Comparison of ENCODE assay signal across 27 cellular contexts in genomic region chr21:46570119-46570518, GRCh38. TPM values are rescaled to one million over a fixed set of nuclear protein-coding genes. Genes with fewer than 3 reads are reported as not detected.
"Had no signal": no experiment of that assay in that cellular context is flagged by ENCODE, and none has a peak within 500 bp of the region (broad histone marks: within the 10 kb centered on the region; RNA-seq: fewer than 3 reads in every experiment).

No MANE protein-coding gene starts in this region.

- H3K4me1 ChIP-seq: breast epithelium, left lung, spleen, upper lobe of left lung had no signal

- H3K27me3 Mint-ChIP-seq: activated CD4-positive, alpha-beta T cell treated with anti-CD3 and anti-CD28 coated beads for 36 hours; activated naive CD8-positive, alpha-beta T cell treated with anti-CD3 and anti-CD28 coated beads for 36 hours had no signal

- H3K27ac Mint-ChIP-seq: activated CD4-positive, alpha-beta T cell treated with anti-CD3 and anti-CD28 coated beads for 36 hours; activated naive CD8-positive, alpha-beta T cell treated with anti-CD3 and anti-CD28 coated beads for 36 hours; mesothelial cell of epicardium; T-helper 1 cell treated with Interleukin-12 subunit alpha and Interleukin-12 subunit beta and Interleukin-4 antibody, amounts not matched to agents 30 μg/mL and 1 μg/mL, for 36 hours; WTC11 had no signal

- H3K4me3 Mint-ChIP-seq: activated CD4-positive, alpha-beta T cell treated with anti-CD3 and anti-CD28 coated beads for 36 hours; activated naive CD8-positive, alpha-beta T cell treated with anti-CD3 and anti-CD28 coated beads for 36 hours; mesothelial cell of epicardium; T-helper 1 cell treated with Interleukin-12 subunit alpha and Interleukin-12 subunit beta and Interleukin-4 antibody, amounts not matched to agents 30 μg/mL and 1 μg/mL, for 36 hours; WTC11 had no signal

- H3K27me3 ChIP-seq: breast epithelium, left lung, spleen, upper lobe of left lung had no signal

- H3K4me1 Mint-ChIP-seq: mesothelial cell of epicardium, WTC11 had no signal

- H3K27ac ChIP-seq: breast epithelium, left lung, spleen, thoracic aorta, upper lobe of left lung had no signal

- H3K36me3 ChIP-seq: breast epithelium had no signal

- DNase-seq: activated CD4-positive, alpha-beta T cell treated with anti-CD3 and anti-CD28 coated beads for 36 hours; activated CD4-positive, alpha-beta T cell treated with anti-CD3 and anti-CD28 coated beads, Interleukin-2, amount 50 U/mL, for 48 hours; activated CD8-positive, alpha-beta memory T cell treated with anti-CD3 and anti-CD28 coated beads, Interleukin-2, amount 50 U/mL, for 48 hours; activated naive CD4-positive, alpha-beta T cell treated with Interleukin-2 at 50 U/mL for 16 hours; activated naive CD8-positive, alpha-beta T cell treated with anti-CD3 and anti-CD28 coated beads for 36 hours; activated T-cell treated with anti-CD3 and anti-CD28 coated beads, Interleukin-2, amount 50 U/mL, for 48 hours; amniotic stem cell; effector CD4-positive, alpha-beta T cell; left lung; mammary epithelial cell; nucleus accumbens; posterior cingulate gyrus; spleen; stimulated activated CD4-positive, alpha-beta T cell treated with anti-CD3 and anti-CD28 coated beads, Interleukin-4, amount 100 ng/mL, for 1 hour; stimulated activated naive CD4-positive, alpha-beta T cell; T1000; upper lobe of left lung had no signal

- H3K4me3 ChIP-seq: breast epithelium, left lung, spleen, thoracic aorta, upper lobe of left lung had no signal

- ATAC-seq: activated CD4-positive, alpha-beta T cell treated with anti-CD3 and anti-CD28 coated beads for 36 hours; left lung; WTC11 had no signal

RNA-seq across cellular contexts. Expression of gene S100B, which starts 34.8 kb away (rescaled TPM):
- total RNA-seq: activated CD4-positive, alpha-beta T cell treated with anti-CD3 and anti-CD28 coated beads for 36 hours; chondrocyte; epithelial cell of proximal tubule; fibroblast of villous mesenchyme; kidney epithelial cell; renal cortical epithelial cell had no signal
